Comparison of ENCODE assay signal across 10 cellular contexts in genomic region chr2:240997141-240997855, GRCh38. TPM values are rescaled to one million over a fixed set of nuclear protein-coding genes. Genes with fewer than 3 reads are reported as not detected.
DNase-seq lines count a peak whose midpoint lies in the region; ATAC-seq, FAIRE-seq and TF ChIP-seq lines count a peak whose summit lies in the region.
"Had no signal": no experiment of that assay in that cellular context is flagged by ENCODE, and none has a peak within 500 bp of the region (broad histone marks: within the 10 kb centered on the region; RNA-seq: fewer than 3 reads in every experiment).

No MANE protein-coding gene starts in this region.

- H3K27ac Mint-ChIP-seq in CD4-positive, alpha-beta memory T cell = peak overlapping the region in 3 of 7 donors; percentile 55 to 93 (median 80)
- peak overlapping the region; percentile 23 for H3K27ac Mint-ChIP-seq in activated naive CD8-positive, alpha-beta T cell treated with anti-CD3 and anti-CD28 coated beads for 36 hours
- no peak overlapping the region for H3K27ac Mint-ChIP-seq in progenitor cell of endocrine pancreas

- H3K9me3 ChIP-seq in CD4-positive, alpha-beta memory T cell (ENCODE audit: control insufficient read depth in 1 of 2, low read length in 2 of 2) = no peaks in the 10 kb centered on the region

- CTCF ChIA-PET in CD4-positive, alpha-beta memory T cell (lab: Charles Lee; ENCODE audit: partially characterized antibody) = no interaction called here

- ATAC-seq in GM18517 (IDR thresholded peaks at IDR 0.05; ENCODE audit: unreplicated experiment) = no peak

- no peak for TF ChIP-seq POLR2A in H54 (IDR thresholded peaks at IDR 0.05; ENCODE audit: low read depth, low read length)

- no peaks in the 10 kb centered on the region for H3K36me3 ChIP-seq in CD4-positive, alpha-beta memory T cell (ENCODE audit: insufficient read depth, low read length)

- H3K4me3 Mint-ChIP-seq in CD4-positive, alpha-beta memory T cell = peak overlapping the region in 7 of 8 donors; percentile 31 to 85 (median 67)
- no peak overlapping the region for H3K4me3 Mint-ChIP-seq in activated naive CD8-positive, alpha-beta T cell treated with anti-CD3 and anti-CD28 coated beads for 36 hours
- peak overlapping the region; percentile 59 for H3K4me3 Mint-ChIP-seq in progenitor cell of endocrine pancreas (ENCODE audit: low read depth)

- no peak for TF ChIP-seq CTCF in progenitor cell of endocrine pancreas (IDR thresholded peaks at IDR 0.05; ENCODE audit: unreplicated experiment)

- POLR2A ChIA-PET in CD4-positive, alpha-beta memory T cell (lab: Charles Lee; ENCODE audit: partially characterized antibody) = no interaction called here

- no peaks in the 10 kb centered on the region for H3K4me1 ChIP-seq in CD4-positive, alpha-beta memory T cell (ENCODE audit: insufficient read depth, low read length)

- peak in 1 of 5 donors; percentile 30 for DNase-seq in CD4-positive, alpha-beta memory T cell
- no peak for DNase-seq in activated naive CD8-positive, alpha-beta T cell treated with anti-CD3 and anti-CD28 coated beads for 36 hours
- DNase-seq in cardiac septum (ENCODE audit: low spot score) (peak; percentile 71), progenitor cell of endocrine pancreas (ENCODE audit: low spot score, unreplicated experiment) (peak; percentile 3), H54 (ENCODE audit: insufficient read length, low spot score) (no peak), OCI-M1 (lab: John Stamatoyannopoulos, UW) (no peak), C1 segment of cervical spinal cord (lab: John Stamatoyannopoulos, UW) (no peak)
- DNase-seq: stimulated activated CD4-positive, alpha-beta T cell treated with anti-CD3 and anti-CD28 coated beads, Interleukin-12 subunit alpha, Interleukin-12 subunit beta, amount 100 ng/mL, for 4 hours had no signal

- H3K9me3 Mint-ChIP-seq in CD4-positive, alpha-beta memory T cell = no peaks in the 10 kb centered on the region
- no peaks in the 10 kb centered on the region for H3K9me3 Mint-ChIP-seq in activated naive CD8-positive, alpha-beta T cell treated with anti-CD3 and anti-CD28 coated beads for 36 hours
- no peaks in the 10 kb centered on the region for H3K9me3 Mint-ChIP-seq in progenitor cell of endocrine pancreas (ENCODE audit: low read depth)

- peaks cover 0 to under 1% of the 10 kb centered on the region in 2 donors for H3K36me3 Mint-ChIP-seq in CD4-positive, alpha-beta memory T cell
- H3K36me3 Mint-ChIP-seq in activated naive CD8-positive, alpha-beta T cell treated with anti-CD3 and anti-CD28 coated beads for 36 hours = peaks cover under 1% of the 10 kb centered on the region
- no peaks in the 10 kb centered on the region for H3K36me3 Mint-ChIP-seq in progenitor cell of endocrine pancreas (ENCODE audit: insufficient read depth)

- peaks cover 7% of the 10 kb centered on the region for H3K27me3 ChIP-seq in CD4-positive, alpha-beta memory T cell (ENCODE audit: insufficient read depth, low read length)

- H3K4me1 Mint-ChIP-seq in CD4-positive, alpha-beta memory T cell = peaks cover 3 to 20% (median 5%) of the 10 kb centered on the region in 4 donors
- H3K4me1 Mint-ChIP-seq in activated naive CD8-positive, alpha-beta T cell treated with anti-CD3 and anti-CD28 coated beads for 36 hours = peaks cover 19% of the 10 kb centered on the region
- H3K4me1 Mint-ChIP-seq in progenitor cell of endocrine pancreas (ENCODE audit: low read depth) = peaks cover 18% of the 10 kb centered on the region

- H3K4me3 ChIP-seq in CD4-positive, alpha-beta memory T cell (ENCODE audit: low read length in 2 of 2) = no peak overlapping the region

- H3K27ac ChIP-seq in CD4-positive, alpha-beta memory T cell (ENCODE audit: low read depth, low read length) = no peak overlapping the region

- FAIRE-seq in H54 (lab: Jason Lieb, UNC) = no peak
- FAIRE-seq: endometrium had no signal

- peaks cover 14 to 16% of the 10 kb centered on the region in 2 donors for H3K27me3 Mint-ChIP-seq in CD4-positive, alpha-beta memory T cell
- H3K27me3 Mint-ChIP-seq in activated naive CD8-positive, alpha-beta T cell treated with anti-CD3 and anti-CD28 coated beads for 36 hours = peaks cover 8% of the 10 kb centered on the region
- H3K27me3 Mint-ChIP-seq in progenitor cell of endocrine pancreas = peaks cover 36% of the 10 kb centered on the region

- intact Hi-C loops in CD4-positive, alpha-beta memory T cell (cut with micrococcal nuclease) = no loop called here
- intact Hi-C loops in cardiac septum (cut with DNase I) = no loop called here

RNA-seq across cellular contexts. Expression of gene SNED1, which starts 1.1 kb away (rescaled TPM):
- total RNA-seq in CD4-positive, alpha-beta memory T cell = 10 to 100 TPM; 85.2 to 90.1 TPM
- 1 to 10 TPM; 1.6 to 3.2 TPM for polyA plus RNA-seq in CD4-positive, alpha-beta memory T cell
- total RNA-seq in activated naive CD8-positive, alpha-beta T cell treated with anti-CD3 and anti-CD28 coated beads for 36 hours = 1 to 10 TPM in 1 of 2 experiments, under 1 TPM in 1; 0.91 to 1.0 TPM
- total RNA-seq in cardiac septum (9.7 TPM), progenitor cell of endocrine pancreas (2.2 and 2.5 TPM in 2 replicates)

Comparison
In these comparisons a context has a peak if more than half of its experiments do, and no peak if none do; other contexts are left out.
1. DNase-seq: peak in cardiac septum (single experiment) and progenitor cell of endocrine pancreas (single experiment); none in activated naive CD8-positive, alpha-beta T cell treated with anti-CD3 and anti-CD28 coated beads for 36 hours (single experiment), H54 (single experiment), OCI-M1 (single experiment) and C1 segment of cervical spinal cord (0 of 14).